Comparison of ENCODE assay signal across 11 cellular contexts in genomic region chr7:56053379-56053778, GRCh38. TPM values are rescaled to one million over a fixed set of nuclear protein-coding genes. Genes with fewer than 3 reads are reported as not detected.
DNase-seq lines count a peak whose midpoint lies in the region; ATAC-seq and TF ChIP-seq lines count a peak whose summit lies in the region.
"Had no signal": no experiment of that assay in that cellular context is flagged by ENCODE, and none has a peak within 500 bp of the region (broad histone marks: within the 10 kb centered on the region; RNA-seq: fewer than 3 reads in every experiment).

No MANE protein-coding gene starts in this region.

- peak overlapping the region; percentile 100; the same call in 1 of the 2 replicates for H3K9ac ChIP-seq in HUES64 (ENCODE audit: low read depth, low read length)

- H3K36me3 Mint-ChIP-seq in CD4-positive, alpha-beta T cell (ENCODE audit: low read depth): peaks cover 57% of the 10 kb centered on the region
- H3K36me3 Mint-ChIP-seq in activated naive CD8-positive, alpha-beta T cell treated with anti-CD3 and anti-CD28 coated beads, Interleukin-2, amount 10 ng/mL, durations not matched to agents 7 days and 5 days: peaks cover 25% of the 10 kb centered on the region
- H3K36me3 Mint-ChIP-seq in naive thymus-derived CD8-positive, alpha-beta T cell: peaks cover 0 to 55% (median 0%) of the 10 kb centered on the region in 3 donors

- H3K36me3 ChIP-seq in HUES64 (ENCODE audit: insufficient read depth, low read length): peaks cover 63% of the 10 kb centered on the region

- no peaks in the 10 kb centered on the region for H3K27me3 ChIP-seq in CD4-positive, alpha-beta T cell (ENCODE audit: control insufficient read depth, insufficient read depth, low read length)
- no peaks in the 10 kb centered on the region for H3K27me3 ChIP-seq in HUES64 (ENCODE audit: insufficient read depth, low read length)

- intact Hi-C loops in CD4-positive, alpha-beta T cell (cut with DNase I, micrococcal nuclease): loop anchor here in 1 of 2 experiments (1.0 to 5.0 kb wide), 5 partner anchors 9 to 686 kb away; partner anchors contain the start of genes CHCHD2, LANCL2, MRPS17 and ZNF713

- H3K4me1 ChIP-seq in HUES64 (ENCODE audit: insufficient read depth, low read length): peaks cover 9% of the 10 kb centered on the region

- CTCF ChIA-PET in CD4-positive, alpha-beta T cell (lab: Charles Lee): no interaction called here

- TF ChIP-seq CTCF in CD4-positive, alpha-beta T cell (IDR thresholded peaks at IDR 0.05): no peak

- H3K27ac ChIP-seq in CD4-positive, alpha-beta T cell (ENCODE audit: low read depth, low read length): no peak overlapping the region
- 0 out of 2 replicates have a peak overlapping the region, but pooled peaks have one; percentile 16 for H3K27ac ChIP-seq in HUES64 (ENCODE audit: low read depth, low read length)

- peak overlapping the region; percentile 82 for H3K4me3 Mint-ChIP-seq in CD4-positive, alpha-beta T cell
- H3K4me3 Mint-ChIP-seq in activated naive CD8-positive, alpha-beta T cell treated with anti-CD3 and anti-CD28 coated beads, Interleukin-2, amount 10 ng/mL, durations not matched to agents 7 days and 5 days: peak overlapping the region; percentile 72
- peak overlapping the region in 9 of 10 donors; percentile 20 to 94 (median 64) for H3K4me3 Mint-ChIP-seq in naive thymus-derived CD8-positive, alpha-beta T cell

- DNase-seq in CD4-positive, alpha-beta T cell: no peak
- DNase-seq in activated naive CD8-positive, alpha-beta T cell treated with anti-CD3 and anti-CD28 coated beads, Interleukin-2, amount 10 ng/mL, durations not matched to agents 7 days and 5 days: no peak
- no peak for DNase-seq in naive thymus-derived CD8-positive, alpha-beta T cell
- DNase-seq in stimulated activated CD8-positive, alpha-beta memory T cell treated with anti-CD3 and anti-CD28 coated beads, Interleukin-4, amount 100 ng/mL, for 48 hours: no peak
- DNase-seq in NCI-H345 (lab: John Stamatoyannopoulos, UW): no peak
- DNase-seq in stimulated activated CD4-positive, alpha-beta T cell treated with anti-CD3 and anti-CD28 coated beads, Interleukin-4, amount 100 ng/mL, for 4 hours: no peak
- DNase-seq in GM19240 (ENCODE audit: insufficient read length, low spot score): no peak
- DNase-seq: left cardiac atrium, NCI-H510A had no signal

- no peaks in the 10 kb centered on the region for H3K9me3 Mint-ChIP-seq in CD4-positive, alpha-beta T cell
- H3K9me3 Mint-ChIP-seq in activated naive CD8-positive, alpha-beta T cell treated with anti-CD3 and anti-CD28 coated beads, Interleukin-2, amount 10 ng/mL, durations not matched to agents 7 days and 5 days: no peaks in the 10 kb centered on the region
- no peaks in the 10 kb centered on the region for H3K9me3 Mint-ChIP-seq in naive thymus-derived CD8-positive, alpha-beta T cell
- H3K9me3 Mint-ChIP-seq: stimulated activated memory B cell treated with anti-CD40 and anti-IgM and Interleukin-4, amounts not matched to agents 10 μg/mL and 1 μg/mL and 100 μg/mL, for 72 hours had no signal

- peak overlapping the region; percentile 79 for H3K4me3 ChIP-seq in HUES64 (ENCODE audit: low read length)

- POLR2A ChIA-PET in CD4-positive, alpha-beta T cell (lab: Charles Lee): interaction anchor here (2.0 to 3.3 kb wide), 2 partner anchors 11 to 19 kb away, joined by 5 to 17 read pairs; partner anchors contain the start of gene SUMF2
- POLR2A ChIA-PET in activated naive CD8-positive, alpha-beta T cell treated with anti-CD3 and anti-CD28 coated beads, Interleukin-2, amount 10 ng/mL, durations not matched to agents 7 days and 5 days (lab: Charles Lee): interaction anchor here (1.4 to 1.9 kb wide), 3 partner anchors 9 to 53 kb away, joined by 5 to 8 read pairs (median 7); partner anchors contain the start of genes CHCHD2 and SUMF2
- POLR2A ChIA-PET in naive thymus-derived CD8-positive, alpha-beta T cell (lab: Charles Lee): interaction anchor here (0.8 to 1.0 kb wide), 3 partner anchors 11 to 53 kb away, joined by 3 to 4 read pairs (median 3); partner anchors contain the start of genes CHCHD2 and SUMF2

- peaks cover 51% of the 10 kb centered on the region for H3K4me1 Mint-ChIP-seq in CD4-positive, alpha-beta T cell (ENCODE audit: low read depth)
- H3K4me1 Mint-ChIP-seq in activated naive CD8-positive, alpha-beta T cell treated with anti-CD3 and anti-CD28 coated beads, Interleukin-2, amount 10 ng/mL, durations not matched to agents 7 days and 5 days: peaks cover 36% of the 10 kb centered on the region
- peaks cover 4 to 46% (median 32%) of the 10 kb centered on the region in 4 donors for H3K4me1 Mint-ChIP-seq in naive thymus-derived CD8-positive, alpha-beta T cell

- 84% methylated on average over 9 of the region's 9 CpGs for WGBS in HUES64

- no peak for ATAC-seq in CD4-positive, alpha-beta T cell (ENCODE audit: poor library complexity)
- ATAC-seq in activated naive CD8-positive, alpha-beta T cell treated with anti-CD3 and anti-CD28 coated beads, Interleukin-2, amount 10 ng/mL, durations not matched to agents 7 days and 5 days (ENCODE audit: low read depth): no peak
- ATAC-seq in naive thymus-derived CD8-positive, alpha-beta T cell: no peak
- ATAC-seq: left cardiac atrium; stimulated activated memory B cell treated with anti-CD40 and anti-IgM and Interleukin-4, amounts not matched to agents 10 μg/mL and 1 μg/mL and 100 μg/mL, for 72 hours had no signal

- no peaks in the 10 kb centered on the region for H3K27me3 Mint-ChIP-seq in CD4-positive, alpha-beta T cell
- H3K27me3 Mint-ChIP-seq in activated naive CD8-positive, alpha-beta T cell treated with anti-CD3 and anti-CD28 coated beads, Interleukin-2, amount 10 ng/mL, durations not matched to agents 7 days and 5 days: no peaks in the 10 kb centered on the region
- no peaks in the 10 kb centered on the region for H3K27me3 Mint-ChIP-seq in naive thymus-derived CD8-positive, alpha-beta T cell
- H3K27me3 Mint-ChIP-seq: stimulated activated memory B cell treated with anti-CD40 and anti-IgM and Interleukin-4, amounts not matched to agents 10 μg/mL and 1 μg/mL and 100 μg/mL, for 72 hours had no signal

- H3K9me3 ChIP-seq in CD4-positive, alpha-beta T cell (ENCODE audit: control insufficient read depth, low read length): no peaks in the 10 kb centered on the region
- H3K9me3 ChIP-seq in HUES64 (ENCODE audit: insufficient read depth, low read depth, low read length): no peaks in the 10 kb centered on the region

- H3K27ac Mint-ChIP-seq in CD4-positive, alpha-beta T cell: peak overlapping the region; percentile 83
- peak overlapping the region; percentile 58 for H3K27ac Mint-ChIP-seq in activated naive CD8-positive, alpha-beta T cell treated with anti-CD3 and anti-CD28 coated beads, Interleukin-2, amount 10 ng/mL, durations not matched to agents 7 days and 5 days
- H3K27ac Mint-ChIP-seq in naive thymus-derived CD8-positive, alpha-beta T cell: peak overlapping the region in 6 of 10 donors; percentile 19 to 69 (median 56)

RNA-seq across cellular contexts. Expression of gene CCT6A, which starts 1.8 kb away (rescaled TPM):
- total RNA-seq in CD4-positive, alpha-beta T cell: 10 to 100 TPM; 31.8 to 33.0 TPM
- 297 TPM for polyA plus RNA-seq in HUES64 (2013, experiment 1 of 2)
- polyA plus RNA-seq in HUES64 (2013, experiment 2 of 2): 273 TPM
- 100 to 1,000 TPM in 1 of 2 experiments, 10 to 100 TPM in 1; 94.9 to 102 TPM for total RNA-seq in activated naive CD8-positive, alpha-beta T cell treated with anti-CD3 and anti-CD28 coated beads, Interleukin-2, amount 10 ng/mL, durations not matched to agents 7 days and 5 days
- 10 to 100 TPM; 85.4 to 90.3 TPM for total RNA-seq in naive thymus-derived CD8-positive, alpha-beta T cell
- 100 to 1,000 TPM in 1 of 3 donors, 10 to 100 TPM in 2; 86.8 to 103 (median 97.5) TPM for polyA plus RNA-seq in naive thymus-derived CD8-positive, alpha-beta T cell

RNA-seq across cellular contexts. Expression of gene PSPH, which starts 2.1 kb away (rescaled TPM):
- 1 to 10 TPM; 1.2 to 1.9 TPM for total RNA-seq in CD4-positive, alpha-beta T cell
- polyA plus RNA-seq in HUES64 (2013, experiment 1 of 2): 41.6 TPM
- polyA plus RNA-seq in HUES64 (2013, experiment 2 of 2): 39.7 TPM
- 10 to 100 TPM in 1 of 2 experiments, 1 to 10 TPM in 1; 7.9 to 10.1 TPM for total RNA-seq in activated naive CD8-positive, alpha-beta T cell treated with anti-CD3 and anti-CD28 coated beads, Interleukin-2, amount 10 ng/mL, durations not matched to agents 7 days and 5 days
- total RNA-seq in naive thymus-derived CD8-positive, alpha-beta T cell: 1 to 10 TPM; 6.2 to 7.8 TPM
- 1 to 10 TPM; 5.7 to 8.0 (median 6.9) TPM for polyA plus RNA-seq in naive thymus-derived CD8-positive, alpha-beta T cell

RNA-seq across cellular contexts. Expression of gene SUMF2, which starts 10.7 kb away (rescaled TPM):
- 100 to 1,000 TPM in 1 of 2 experiments, 10 to 100 TPM in 1; 95.8 to 102 TPM for total RNA-seq in CD4-positive, alpha-beta T cell
- polyA plus RNA-seq in HUES64 (2013, experiment 1 of 2): 43.5 TPM
- polyA plus RNA-seq in HUES64 (2013, experiment 2 of 2): 52.6 TPM
- 100 to 1,000 TPM; 147 to 156 TPM for total RNA-seq in activated naive CD8-positive, alpha-beta T cell treated with anti-CD3 and anti-CD28 coated beads, Interleukin-2, amount 10 ng/mL, durations not matched to agents 7 days and 5 days
- 100 to 1,000 TPM; 168 to 176 TPM for total RNA-seq in naive thymus-derived CD8-positive, alpha-beta T cell
- polyA plus RNA-seq in naive thymus-derived CD8-positive, alpha-beta T cell: 100 to 1,000 TPM; 135 to 171 (median 140) TPM

RNA-seq across cellular contexts. Expression of gene PHKG1, which starts 39.4 kb away (rescaled TPM):
- 10 to 100 TPM in 1 of 2 experiments, 1 to 10 TPM in 1; 9.7 to 11.5 TPM for total RNA-seq in CD4-positive, alpha-beta T cell
- 0.35 TPM for polyA plus RNA-seq in HUES64 (2013, experiment 1 of 2)
- not detected for polyA plus RNA-seq in HUES64 (2013, experiment 2 of 2)
- 1 to 10 TPM; 2.3 to 2.4 TPM for total RNA-seq in activated naive CD8-positive, alpha-beta T cell treated with anti-CD3 and anti-CD28 coated beads, Interleukin-2, amount 10 ng/mL, durations not matched to agents 7 days and 5 days
- total RNA-seq in naive thymus-derived CD8-positive, alpha-beta T cell: 1 to 10 TPM; 2.6 to 2.9 TPM
- under 1 TPM; 0.23 to 0.43 (median 0.30) TPM for polyA plus RNA-seq in naive thymus-derived CD8-positive, alpha-beta T cell

RNA-seq across cellular contexts. Expression of gene CHCHD2, which starts 52.9 kb away (rescaled TPM):
- total RNA-seq in CD4-positive, alpha-beta T cell: 100 to 1,000 TPM; 250 to 252 TPM
- 219 TPM for polyA plus RNA-seq in HUES64 (2013, experiment 1 of 2)
- polyA plus RNA-seq in HUES64 (2013, experiment 2 of 2): 191 TPM
- 100 to 1,000 TPM; 354 to 370 TPM for total RNA-seq in activated naive CD8-positive, alpha-beta T cell treated with anti-CD3 and anti-CD28 coated beads, Interleukin-2, amount 10 ng/mL, durations not matched to agents 7 days and 5 days
- total RNA-seq in naive thymus-derived CD8-positive, alpha-beta T cell: 100 to 1,000 TPM; 155 to 158 TPM
- 100 to 1,000 TPM; 415 to 515 (median 454) TPM for polyA plus RNA-seq in naive thymus-derived CD8-positive, alpha-beta T cell
